8 cellular contexts compared by ENCODE assay signal in genomic region chr21:35226960-35227741, GRCh38.
DNase-seq lines count a peak whose midpoint lies in the region; ATAC-seq, FAIRE-seq and TF ChIP-seq lines count a peak whose summit lies in the region.

No MANE protein-coding gene starts in this region.

- H3K9ac ChIP-seq in H9 (ENCODE audit: extremely low read depth, insufficient read length, low read length) (no peak overlapping the region), endodermal cell (ENCODE audit: extremely low read depth, low read length, poor library complexity, severe bottlenecking) (no peak overlapping the region), HepG2 (ENCODE audit: insufficient read depth, low read depth, low read length) (no peak overlapping the region)

- H3K4ac ChIP-seq in H9 (ENCODE audit: low read depth, low read length), result no peak overlapping the region

- no peak overlapping the region for H3T11ph ChIP-seq in H9 (ENCODE audit: low read length)

- H3K4me3 Mint-ChIP-seq in H9 (no peak overlapping the region), endodermal cell (no peak overlapping the region)

- TF ChIP-seq EP300 in HepG2 (IDR thresholded peaks at IDR 0.05; ENCODE audit: low read depth in 2 of 2, low read length in 2 of 2), result no peak
- no peak for TF ChIP-seq EP300 in HepG2 (CRISPR knock-in tag; IDR thresholded peaks at IDR 0.05; ENCODE audit: borderline replicate concordance)

- H3K4me1 Mint-ChIP-seq in H9 (peaks cover 26 to 30% of the 10 kb centered on the region in 2 experiments), endodermal cell (peaks cover 17% of the 10 kb centered on the region)

- intact Hi-C loops in HepG2 (cut with micrococcal nuclease; ENCODE audit: unreplicated experiment), result no loop called here

- FAIRE-seq in HepG2 (lab: Jason Lieb, UNC), result no peak

- no peak for TF ChIP-seq RAD21 in HepG2 (CRISPR knock-in tag; IDR thresholded peaks at IDR 0.05)

- H3K36me3 Mint-ChIP-seq in H9 (ENCODE audit: insufficient read depth in 1 of 3, low read depth in 3 of 3) (no peaks in the 10 kb centered on the region), endodermal cell (ENCODE audit: low read depth) (no peaks in the 10 kb centered on the region)

- DNase-seq in H9 (no peak), MV-4-11 (lab: John Stamatoyannopoulos, UW) (peak; percentile 75), endodermal cell (no peak), HepG2 (ENCODE audit: low spot score) (no peak), amniotic stem cell (lab: John Stamatoyannopoulos, UW) (no peak)
- peak; percentile 33 to 54 for DNase-seq in activated CD4-positive, alpha-beta T cell treated with anti-CD3 and anti-CD28 coated beads, Interleukin-2, amount 50 U/mL, for 48 hours
- DNase-seq in stimulated activated CD4-positive, alpha-beta T cell treated with anti-CD3 and anti-CD28 coated beads, Interleukin-1b, Interleukin-23, amount 100 ng/mL, for 48 hours, result peak; percentile 62

- no peak overlapping the region for H4K91ac ChIP-seq in H9 (ENCODE audit: insufficient read length, low read depth, low read length)

- no peak for TF ChIP-seq POLR2A in HepG2 (IDR thresholded peaks at IDR 0.05; ENCODE audit: insufficient read depth in 1 of 2, low read depth in 2 of 2, low read length in 2 of 2)

- no peak overlapping the region for H2BK20ac ChIP-seq in H9 (ENCODE audit: low read depth, low read length, poor library complexity, severe bottlenecking)

- H4K20me1 ChIP-seq in H9 (ENCODE audit: control insufficient read depth, insufficient read depth, insufficient read length), result no peaks in the 10 kb centered on the region
- no peaks in the 10 kb centered on the region for H4K20me1 ChIP-seq in HepG2 (ENCODE audit: insufficient read depth, low read length)

- H3K9me3 ChIP-seq in H9 (ENCODE audit: control insufficient read depth, low read depth, low read length) (no peaks in the 10 kb centered on the region), endodermal cell (ENCODE audit: control insufficient read depth, low read length) (no peaks in the 10 kb centered on the region), HepG2 (ENCODE audit: low read length) (no peaks in the 10 kb centered on the region)

- no peak overlapping the region for H3K27ac ChIP-seq in H9 (ENCODE audit: insufficient read length, low read depth, low read length)
- H3K27ac ChIP-seq in endodermal cell (ENCODE audit: low read depth, low read length), result no peak overlapping the region
- no peak overlapping the region for H3K27ac ChIP-seq in HepG2 (ENCODE audit: extremely low read length, insufficient read depth, low read length)

- no TSS peak for BruUV-seq in HepG2 (replicated peaks; lab: Mats Ljungman, UMichigan)

- H3K27me3 Mint-ChIP-seq in H9 (ENCODE audit: low read depth), result peaks cover 3% of the 10 kb centered on the region; the same call in 1 of the 2 replicates
- no peaks in the 10 kb centered on the region for H3K27me3 Mint-ChIP-seq in endodermal cell (ENCODE audit: insufficient read depth)

- H3K23me2 ChIP-seq in H9 (ENCODE audit: insufficient read length, low read depth, low read length, poor library complexity, severe bottlenecking), result no peaks in the 10 kb centered on the region

- no peak overlapping the region for H2BK15ac ChIP-seq in H9 (ENCODE audit: low read depth, low read length)

- no peak overlapping the region for H2BK120ac ChIP-seq in H9 (ENCODE audit: low read depth, low read length, poor library complexity, severe bottlenecking)

- H3K36me3 ChIP-seq in endodermal cell (ENCODE audit: control insufficient read depth, insufficient read depth, low read length) (no peaks in the 10 kb centered on the region), HepG2 (replicated peaks in 1 of 2; ENCODE audit: control insufficient read depth in 1 of 2, insufficient read depth in 2 of 2, low read length in 2 of 2) (no peaks in the 10 kb centered on the region)

- H3K79me1 ChIP-seq in H9 (ENCODE audit: insufficient read depth, low read depth, low read length, poor library complexity, severe bottlenecking), result no peaks in the 10 kb centered on the region

- H3K56ac ChIP-seq in H9 (ENCODE audit: insufficient read length, low read depth, low read length), result no peak overlapping the region

- H3K4me3 ChIP-seq in endodermal cell (ENCODE audit: low read length) (no peak overlapping the region), HepG2 (replicated peaks in 1 of 3; ENCODE audit: insufficient read depth in 1 of 3, low read depth in 2 of 3, low read length in 3 of 3) (no peak overlapping the region)

- H3K4me2 ChIP-seq in H9 (ENCODE audit: insufficient read depth, insufficient read length, low read length) (no peak overlapping the region), HepG2 (ENCODE audit: low read depth, low read length) (no peak overlapping the region)

- in situ Hi-C loops in HepG2 (cut with HindIII; ENCODE audit: extremely low pct_ligation_motif_present, low pct_unique_long_range_greater_than_20kb), result no loop called here

- 0 out of 2 replicates have a peak overlapping the region, but pooled peaks have one; percentile 23 for H3K14ac ChIP-seq in H9 (ENCODE audit: insufficient read depth, low read length)

- POLR2A ChIA-PET in HepG2 (lab: Yijun Ruan, JAX), result no interaction called here

- TF ChIP-seq CTCF in H9 (conservative IDR thresholded peaks at IDR 0.05) (no peak), endodermal cell (conservative IDR thresholded peaks at IDR 0.05) (no peak), HepG2 (CRISPR knock-in tag; IDR thresholded peaks at IDR 0.05) (no peak)

- H2AFZ ChIP-seq in H9 (ENCODE audit: low read length) (no peak overlapping the region), HepG2 (ENCODE audit: low read length) (no peak overlapping the region)

- no peak overlapping the region for H3K23ac ChIP-seq in H9 (ENCODE audit: insufficient read length, low read depth, low read length)

- no peak overlapping the region for H4K8ac ChIP-seq in H9 (replicated peaks; ENCODE audit: insufficient read length, low read depth, low read length)

- H2BK5ac ChIP-seq in H9 (ENCODE audit: insufficient read length, low read length), result no peak overlapping the region

- no peak overlapping the region for H3K18ac ChIP-seq in H9 (ENCODE audit: insufficient read length, low read depth, low read length)

- H3K9me3 Mint-ChIP-seq in H9, result no peaks in the 10 kb centered on the region
- no peaks in the 10 kb centered on the region for H3K9me3 Mint-ChIP-seq in endodermal cell

- H3K79me2 ChIP-seq in H9 (ENCODE audit: insufficient read depth, low read length), result no peaks in the 10 kb centered on the region
- no peaks in the 10 kb centered on the region for H3K79me2 ChIP-seq in HepG2 (ENCODE audit: insufficient read depth, low read length)

- peak; percentile 79 for ATAC-seq in GM18517 (IDR thresholded peaks at IDR 0.05; ENCODE audit: unreplicated experiment)
- no peak for ATAC-seq in HepG2

- CTCF ChIA-PET in HepG2 (lab: Yijun Ruan, JAX; ENCODE audit: low intra/inter-chr PET ratio, low total read pairs), result no interaction called here

- H3K4me1 ChIP-seq in H9 (ENCODE audit: insufficient read depth, low read length) (peaks cover 11% of the 10 kb centered on the region; the same call in 1 of the 2 replicates), endodermal cell (ENCODE audit: control insufficient read depth, insufficient read depth, low read length) (peaks cover 8% of the 10 kb centered on the region), HepG2 (ENCODE audit: insufficient read depth, low read length) (peaks cover 19% of the 10 kb centered on the region)

- WGBS in H9 (ENCODE audit: extremely low coverage, insufficient read length, low lambda C conversion rate), result no CpG with 5 or more reads among the region's 13 CpGs
- 84 to 98% methylated on average over 10 to 13 of the region's 13 CpGs for WGBS in endodermal cell (ENCODE audit: insufficient coverage in 1 of 2, insufficient read length in 1 of 2), 2 experiments
- WGBS in HepG2 (ENCODE audit: low lambda C conversion rate), result 52% methylated on average over 13 of the region's 13 CpGs

- no peak overlapping the region for H4K5ac ChIP-seq in H9 (ENCODE audit: insufficient read length, low read depth, low read length)

- H3K27ac Mint-ChIP-seq in H9 (peak overlapping the region in 2 of 3 experiments; percentile 62 to 86; a peak in 4 of 7 replicates), endodermal cell (no peak overlapping the region)

- H3K27me3 ChIP-seq in H9 (ENCODE audit: insufficient read depth, low read length) (no peaks in the 10 kb centered on the region), endodermal cell (ENCODE audit: control insufficient read depth, insufficient read depth, low read length, poor library complexity, severe bottlenecking) (no peaks in the 10 kb centered on the region), HepG2 (ENCODE audit: control insufficient read depth in 1 of 2, insufficient read depth in 2 of 2, low read length in 2 of 2) (no peaks in the 10 kb centered on the region; a peak in 1 of 5 replicates)

- no peak overlapping the region for H2AK5ac ChIP-seq in H9 (ENCODE audit: insufficient read length, low read length)

- H2BK12ac ChIP-seq in H9 (ENCODE audit: insufficient read length, low read depth, low read length), result no peak overlapping the region

TF ChIP-seq in HepG2, 621 proteins besides CTCF, POLR2A, EP300 and RAD21 (continues in another document):
- no peak for TF ChIP-seq NFATC3 (CRISPR knock-in tag; IDR thresholded peaks at IDR 0.05)
- no peak for TF ChIP-seq ZNF674 (CRISPR knock-in tag; IDR thresholded peaks at IDR 0.05; ENCODE audit: low read depth)
- TF ChIP-seq ZNF678 (CRISPR knock-in tag; IDR thresholded peaks at IDR 0.05), result no peak
- TF ChIP-seq ATF7 (IDR thresholded peaks at IDR 0.05), result no peak
- no peak for TF ChIP-seq ATF7 (CRISPR knock-in tag; IDR thresholded peaks at IDR 0.05)
- no peak for TF ChIP-seq ZNF605 (CRISPR knock-in tag; IDR thresholded peaks at IDR 0.05)
- no peak for TF ChIP-seq U2AF1 (optimal IDR thresholded peaks at IDR 0.05; ENCODE audit: low read depth, low read length)
- TF ChIP-seq ZNF512B (CRISPR knock-in tag; IDR thresholded peaks at IDR 0.05; ENCODE audit: borderline replicate concordance), result no peak

Comparison
In these comparisons a context has a peak if more than half of its experiments do, and no peak if none do; other contexts are left out.
1. DNase-seq: peak in MV-4-11 (single experiment), activated CD4-positive, alpha-beta T cell treated with anti-CD3 and anti-CD28 coated beads, Interleukin-2, amount 50 U/mL, for 48 hours (2 of 2) and stimulated activated CD4-positive, alpha-beta T cell treated with anti-CD3 and anti-CD28 coated beads, Interleukin-1b, Interleukin-23, amount 100 ng/mL, for 48 hours (single experiment); none in H9 (single experiment), endodermal cell (single experiment), HepG2 (single experiment) and amniotic stem cell (single experiment).